In the genomic region with DNA sequence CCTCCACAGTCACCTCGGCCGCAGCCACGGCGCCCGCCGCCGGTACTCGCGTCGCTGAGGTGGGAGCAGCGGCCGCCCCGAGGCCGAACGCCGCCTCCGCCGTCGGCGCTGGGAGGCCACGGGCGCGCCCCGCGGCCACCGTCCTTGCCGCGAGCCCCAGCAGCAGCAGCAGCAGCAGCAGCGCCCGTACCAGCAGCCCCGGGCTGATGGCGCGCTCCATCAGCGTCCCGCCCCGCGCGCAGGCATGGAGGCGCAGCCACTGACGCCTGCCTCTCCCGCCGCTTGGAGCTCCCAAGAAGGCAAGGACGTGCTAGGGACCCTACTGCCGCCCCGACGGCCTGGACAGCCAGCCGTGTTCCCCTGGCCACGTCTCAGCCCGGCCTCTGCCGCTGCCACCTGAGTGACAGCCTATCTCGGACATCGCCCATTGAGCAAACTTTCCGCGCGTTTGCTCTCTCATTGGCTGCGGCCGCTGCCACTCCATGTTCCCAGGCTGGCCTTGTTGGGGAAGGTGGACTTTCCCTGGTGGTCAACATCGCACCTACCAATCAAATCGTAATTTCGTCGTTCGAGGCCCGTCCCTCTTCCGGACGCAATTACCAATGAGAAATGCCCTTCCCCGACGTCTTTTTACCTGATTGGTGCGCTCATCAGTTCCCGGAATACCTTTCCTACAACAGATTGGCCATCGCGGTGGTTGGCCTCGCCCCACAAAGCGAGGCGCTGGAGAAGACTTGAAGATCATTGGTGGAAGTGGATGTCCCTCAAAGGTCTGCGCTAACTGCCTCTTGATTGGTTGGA, we compare ENCODE assay signal across 8 cellular contexts. TPM values are rescaled to one million over a fixed set of nuclear protein-coding genes. Genes with fewer than 3 reads are reported as not detected.
A peak's percentile ranks its signal among the peaks of the same experiment; 100 is the strongest.
DNase-seq lines count a peak whose midpoint lies in the region; ATAC-seq and TF ChIP-seq lines count a peak whose summit lies in the region.

TSS of gene EIF2AK3 (minus strand) at position 410 of the 801 bp plus-strand sequence. CDS start at position 220, 190 bp downstream.

- H3K36me3 ChIP-seq in mucosa of rectum (ENCODE audit: control insufficient read depth in 2 of 2, insufficient read depth in 2 of 2, low read length in 2 of 2): peaks cover 0 to 2% of the 10 kb centered on the region in 2 donors

- peak within 1 kb of the TSS; percentile 99 for H3K27ac ChIP-seq in mucosa of rectum (ENCODE audit: low read depth in 2 of 2, low read length in 2 of 2)

- H3K4me1 Mint-ChIP-seq in activated T-cell treated with anti-CD3 and anti-CD28 coated beads, Interleukin-2, amount 50 U/mL, for 24 hours (ENCODE audit: low read depth): peaks cover 28% of the 10 kb centered on the region

- peak; percentile 99 for DNase-seq in DMS153 treated with DMSO at 0.1 percent for 48 hours (lab: John Stamatoyannopoulos, UW; ENCODE audit: unreplicated experiment)
- DNase-seq in KBM-7: peak; percentile 100
- peak; percentile 95 for DNase-seq in activated T-cell treated with anti-CD3 and anti-CD28 coated beads, Interleukin-2, amount 50 U/mL, for 24 hours
- DNase-seq in erythroblast (lab: John Stamatoyannopoulos, UW): peak; percentile 99 to 100
- peak; percentile 93 for DNase-seq in stimulated activated CD8-positive, alpha-beta memory T cell treated with anti-CD3 and anti-CD28 coated beads, Interleukin-4, amount 100 ng/mL, for 48 hours

- H3K9me3 ChIP-seq in mucosa of rectum (ENCODE audit: control insufficient read depth in 2 of 2, low read length in 2 of 2): no peaks in the 10 kb centered on the region

- peak within 1 kb of the TSS; percentile 92 to 98 for H3K4me3 ChIP-seq in mucosa of rectum (ENCODE audit: low read length in 2 of 2)

- H3K9ac ChIP-seq in mucosa of rectum (ENCODE audit: low read depth in 1 of 2, low read length in 2 of 2): peak within 1 kb of the TSS; percentile 99

- H3K9me3 Mint-ChIP-seq in activated T-cell treated with anti-CD3 and anti-CD28 coated beads, Interleukin-2, amount 50 U/mL, for 24 hours: no peaks in the 10 kb centered on the region

- H3K27ac Mint-ChIP-seq in activated T-cell treated with anti-CD3 and anti-CD28 coated beads, Interleukin-2, amount 50 U/mL, for 24 hours: peak within 1 kb of the TSS; percentile 94

- H3K4me1 ChIP-seq in mucosa of rectum (ENCODE audit: control insufficient read depth in 2 of 2, insufficient read depth in 2 of 2, low read length in 2 of 2): peaks cover 10 to 18% of the 10 kb centered on the region in 2 donors

- in situ Hi-C loops in KBM-7 (cut with MboI; ENCODE audit: low pct_unique_long_range_greater_than_20kb, low sequenced_read_pairs): no loop called here

- peak; percentile 91 for TF ChIP-seq POLR2A in erythroblast (IDR thresholded peaks at IDR 0.05; ENCODE audit: low read length)

- H3K36me3 Mint-ChIP-seq in activated T-cell treated with anti-CD3 and anti-CD28 coated beads, Interleukin-2, amount 50 U/mL, for 24 hours (ENCODE audit: low read depth): peaks cover 13% of the 10 kb centered on the region

- no peaks in the 10 kb centered on the region for H3K27me3 ChIP-seq in mucosa of rectum (ENCODE audit: control insufficient read depth in 2 of 2, insufficient read depth in 2 of 2, low read length in 2 of 2)

- ATAC-seq in GM21717 (IDR thresholded peaks at IDR 0.05; ENCODE audit: unreplicated experiment): peak; percentile 89

- H3K4me3 Mint-ChIP-seq in activated T-cell treated with anti-CD3 and anti-CD28 coated beads, Interleukin-2, amount 50 U/mL, for 24 hours: peak within 1 kb of the TSS; percentile 92

- H3K27me3 Mint-ChIP-seq in activated T-cell treated with anti-CD3 and anti-CD28 coated beads, Interleukin-2, amount 50 U/mL, for 24 hours: no peaks in the 10 kb centered on the region

TF ChIP-seq in PFSK-1, 5 proteins besides CTCF, POLR2A, EP300 and RAD21:
- TF ChIP-seq, protein P1, sequence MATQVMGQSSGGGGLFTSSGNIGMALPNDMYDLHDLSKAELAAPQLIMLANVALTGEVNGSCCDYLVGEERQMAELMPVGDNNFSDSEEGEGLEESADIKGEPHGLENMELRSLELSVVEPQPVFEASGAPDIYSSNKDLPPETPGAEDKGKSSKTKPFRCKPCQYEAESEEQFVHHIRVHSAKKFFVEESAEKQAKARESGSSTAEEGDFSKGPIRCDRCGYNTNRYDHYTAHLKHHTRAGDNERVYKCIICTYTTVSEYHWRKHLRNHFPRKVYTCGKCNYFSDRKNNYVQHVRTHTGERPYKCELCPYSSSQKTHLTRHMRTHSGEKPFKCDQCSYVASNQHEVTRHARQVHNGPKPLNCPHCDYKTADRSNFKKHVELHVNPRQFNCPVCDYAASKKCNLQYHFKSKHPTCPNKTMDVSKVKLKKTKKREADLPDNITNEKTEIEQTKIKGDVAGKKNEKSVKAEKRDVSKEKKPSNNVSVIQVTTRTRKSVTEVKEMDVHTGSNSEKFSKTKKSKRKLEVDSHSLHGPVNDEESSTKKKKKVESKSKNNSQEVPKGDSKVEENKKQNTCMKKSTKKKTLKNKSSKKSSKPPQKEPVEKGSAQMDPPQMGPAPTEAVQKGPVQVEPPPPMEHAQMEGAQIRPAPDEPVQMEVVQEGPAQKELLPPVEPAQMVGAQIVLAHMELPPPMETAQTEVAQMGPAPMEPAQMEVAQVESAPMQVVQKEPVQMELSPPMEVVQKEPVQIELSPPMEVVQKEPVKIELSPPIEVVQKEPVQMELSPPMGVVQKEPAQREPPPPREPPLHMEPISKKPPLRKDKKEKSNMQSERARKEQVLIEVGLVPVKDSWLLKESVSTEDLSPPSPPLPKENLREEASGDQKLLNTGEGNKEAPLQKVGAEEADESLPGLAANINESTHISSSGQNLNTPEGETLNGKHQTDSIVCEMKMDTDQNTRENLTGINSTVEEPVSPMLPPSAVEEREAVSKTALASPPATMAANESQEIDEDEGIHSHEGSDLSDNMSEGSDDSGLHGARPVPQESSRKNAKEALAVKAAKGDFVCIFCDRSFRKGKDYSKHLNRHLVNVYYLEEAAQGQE (IDR thresholded peaks at IDR 0.05; ENCODE audit: insufficient read depth in 1 of 2, low read depth in 2 of 2, low read length in 2 of 2): no peak
- peak; percentile 60 for TF ChIP-seq FOXP2 (optimal IDR thresholded peaks at IDR 0.05; ENCODE audit: borderline replicate concordance, extremely low read depth, extremely low read length, insufficient read depth)

RNA-seq across cellular contexts. Expression of gene EIF2AK3, which starts in this region (rescaled TPM):
- 7.1 TPM for polyA plus RNA-seq in PFSK-1 (2012; ENCODE audit: insufficient read length, low read depth)

Comparison
In these comparisons a context has a peak if more than half of its experiments do, and no peak if none do; other contexts are left out.
1. Peak in every context shown above with its lines: DNase-seq, ATAC-seq, H3K4me3 ChIP-seq and H3K27ac ChIP-seq.